22 cellular contexts compared by ENCODE assay signal in genomic region chr2:83561592-83561991, GRCh38.
A peak's percentile ranks its signal among the peaks of the same experiment; 100 is the strongest.
DNase-seq lines count a peak whose midpoint lies in the region; ATAC-seq lines count a peak whose summit lies in the region.
"Had no signal": no experiment of that assay in that cellular context is flagged by ENCODE, and none has a peak within 500 bp of the region (broad histone marks: within the 10 kb centered on the region; RNA-seq: fewer than 3 reads in every experiment).

No MANE protein-coding gene starts in this region.

- peak; percentile 53 for DNase-seq in NCI-H82 (lab: John Stamatoyannopoulos, UW)
- DNase-seq in NCI-H82 treated with DMSO at 0.1 percent for 48 hours (lab: John Stamatoyannopoulos, UW; ENCODE audit: unreplicated experiment) = no peak
- DNase-seq in NCI-H524 (lab: John Stamatoyannopoulos, UW) = peak; percentile 33 to 65
- DNase-seq in NCI-H524 treated with DMSO at 0.1 percent for 48 hours (lab: John Stamatoyannopoulos, UW) = peak; percentile 5
- DNase-seq: 8988T; ACHN; BE2C; C1 segment of cervical spinal cord; CD4-positive, alpha-beta memory T cell; CD4-positive, CD25-positive, alpha-beta regulatory T cell; CD8-positive, alpha-beta memory T cell; COR-L47; DMS 273 treated with DMSO at 0.1 percent for 48 hours; DMS153; DMS53; DMS79; DND-41; EL; GDM1 had no signal

- ATAC-seq in GM18870 (IDR thresholded peaks at IDR 0.05; ENCODE audit: unreplicated experiment) (no peak), GM18498 (IDR thresholded peaks at IDR 0.05; ENCODE audit: unreplicated experiment) (no peak)
- ATAC-seq: GM12878 had no signal
